In the genomic region with DNA sequence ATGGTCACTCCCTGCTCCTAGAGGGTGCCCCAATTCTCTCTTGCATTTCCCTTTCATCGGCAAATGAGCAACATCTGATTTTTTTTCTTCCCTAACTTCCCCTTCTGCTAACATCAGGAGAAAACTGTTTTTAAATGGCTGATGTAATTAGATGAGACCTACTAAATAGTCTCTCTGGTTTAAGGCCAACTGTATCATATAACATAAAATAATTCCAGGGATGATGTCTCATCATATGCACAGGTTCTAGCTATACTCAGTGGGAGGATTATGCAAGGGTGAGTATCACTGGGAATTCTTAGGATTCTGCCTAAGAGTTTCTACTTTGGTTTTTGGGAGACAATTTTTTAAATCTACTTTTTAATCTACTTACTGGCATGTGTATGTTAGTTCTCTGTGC, we compare ENCODE assay signal across 25 cellular contexts.
A peak's percentile ranks its signal among the peaks of the same experiment; 100 is the strongest.
DNase-seq lines count a peak whose midpoint lies in the region; TF ChIP-seq lines count a peak whose summit lies in the region.
"Had no signal": no experiment of that assay in that cellular context is flagged by ENCODE, and none has a peak within 500 bp of the region (broad histone marks: within the 10 kb centered on the region; RNA-seq: fewer than 3 reads in every experiment).

No MANE protein-coding gene starts in this region.

- H3K9me3 ChIP-seq in osteoblast (ENCODE audit: low read depth, low read length), result no peaks in the 10 kb centered on the region

- H3K4me1 ChIP-seq in osteoblast (ENCODE audit: insufficient read depth, low read length), result peaks cover 14% of the 10 kb centered on the region

- H2AFZ ChIP-seq in osteoblast (ENCODE audit: low read length), result no peak overlapping the region

- H3K36me3 ChIP-seq in osteoblast (ENCODE audit: insufficient read depth, low read length), result no peaks in the 10 kb centered on the region

- H3K4me2 ChIP-seq in osteoblast (ENCODE audit: insufficient read depth, low read length), result peak overlapping the region; percentile 34

- no peaks in the 10 kb centered on the region for H4K20me1 ChIP-seq in osteoblast (ENCODE audit: insufficient read depth, low read length)

- H3K27me3 ChIP-seq in osteoblast (ENCODE audit: insufficient read depth, low read length), result no peaks in the 10 kb centered on the region

- peak; percentile 13 for DNase-seq in EL
- DNase-seq in LHCN-M2 (ENCODE audit: low read depth), result peak; percentile 26
- DNase-seq in dedifferentiated amniotic fluid mesenchymal stem cell (ENCODE audit: extremely low spot score), result peak; percentile 58
- no peak for DNase-seq in osteoblast (ENCODE audit: insufficient read length, low spot score, missing footprints)
- DNase-seq in NCI-H128 (lab: John Stamatoyannopoulos, UW; ENCODE audit: unreplicated experiment), result no peak
- DNase-seq in NCI-H446 (lab: John Stamatoyannopoulos, UW), result no peak
- no peak for DNase-seq in NCI-H510A (lab: John Stamatoyannopoulos, UW)
- no peak for DNase-seq in NCI-H2107 (lab: John Stamatoyannopoulos, UW)
- DNase-seq: ACHN; Calu3; CD8-positive, alpha-beta memory T cell; DMS53; H7; HFFc6; KG1; NCI-H1105; NCI-H1694 treated with DMSO at 0.1 percent for 48 hours; NCI-H2227 treated with DMSO at 0.1 percent for 48 hours; NCI-H524; NCI-H774; NK-92 treated with Interleukin-12 subunit alpha and Interleukin-12 subunit beta, amount 100 ng/mL, for 24 hours; SHP77 treated with DMSO at 0.1 percent for 48 hours had no signal

- no peak overlapping the region for H3K27ac ChIP-seq in osteoblast (ENCODE audit: low read depth, low read length)
- H3K27ac ChIP-seq: C4-2B, RWPE1, SK-N-MC had no signal

- TF ChIP-seq CTCF in osteoblast (IDR thresholded peaks at IDR 0.05; ENCODE audit: extremely low read depth, low read depth, low read length), result no peak

- H3K4me3 ChIP-seq in osteoblast (ENCODE audit: insufficient read depth, low read length), result no peak overlapping the region
- H3K4me3 ChIP-seq: SK-N-MC had no signal

- H3K79me2 ChIP-seq in osteoblast (ENCODE audit: insufficient read depth, low read length), result no peaks in the 10 kb centered on the region

Comparison
In these comparisons a context has a peak if more than half of its experiments do, and no peak if none do; other contexts are left out.
1. DNase-seq: peak in EL (single experiment), LHCN-M2 (single experiment) and dedifferentiated amniotic fluid mesenchymal stem cell (single experiment); none in osteoblast (single experiment), NCI-H128 (single experiment), NCI-H446 (0 of 2), NCI-H510A (single experiment) and NCI-H2107 (single experiment).